8 cellular contexts compared by ENCODE assay signal in genomic region chr3:188439080-188439479, GRCh38.
DNase-seq lines count a peak whose midpoint lies in the region; ATAC-seq and TF ChIP-seq lines count a peak whose summit lies in the region.

No MANE protein-coding gene starts in this region.

- peaks cover 24 to 51% (median 41%) of the 10 kb centered on the region in 4 donors for H3K4me1 Mint-ChIP-seq in CD4-positive, CD25-positive, alpha-beta regulatory T cell

- peak; percentile 6 to 88 (median 22) for DNase-seq in CD4-positive, CD25-positive, alpha-beta regulatory T cell
- DNase-seq in activated CD8-positive, alpha-beta memory T cell treated with anti-CD3 and anti-CD28 coated beads, Interleukin-2, amount 50 U/mL, for 4 hours = peak; percentile 36
- DNase-seq in GM03348 (ENCODE audit: low spot score) (no peak), brain microvascular endothelial cell (no peak), NCI-H2081 treated with DMSO at 0.1 percent for 48 hours (lab: John Stamatoyannopoulos, UW) (no peak)

- H3K4me1 ChIP-seq in CD4-positive, CD25-positive, alpha-beta regulatory T cell (ENCODE audit: control insufficient read depth, insufficient read depth, low read length, poor library complexity, severe bottlenecking) = peaks cover 18% of the 10 kb centered on the region
- H3K4me1 ChIP-seq in mesodermal cell (ENCODE audit: control insufficient read depth, insufficient read depth, low read length, poor library complexity, severe bottlenecking) = peaks cover 8% of the 10 kb centered on the region

- peak; percentile 96 to 97 for ATAC-seq in CD4-positive, CD25-positive, alpha-beta regulatory T cell (ENCODE audit: low read depth in 2 of 2)
- ATAC-seq in GM19463 (IDR thresholded peaks at IDR 0.05; ENCODE audit: unreplicated experiment) (peak; percentile 84), HG03520 (IDR thresholded peaks at IDR 0.05; ENCODE audit: unreplicated experiment) (peak; percentile 77)

- TF ChIP-seq CTCF in brain microvascular endothelial cell (IDR thresholded peaks at IDR 0.05; ENCODE audit: low read depth, low read length, missing control alignments) = no peak

- peak overlapping the region; percentile 56 for H3K4me3 ChIP-seq in CD4-positive, CD25-positive, alpha-beta regulatory T cell (ENCODE audit: low read depth, low read length)
- H3K4me3 ChIP-seq in mesodermal cell (ENCODE audit: extremely low read depth, insufficient read depth, low read length, poor library complexity, severe bottlenecking) = no peak overlapping the region
- H3K4me3 ChIP-seq in brain microvascular endothelial cell (ENCODE audit: low read depth, low read length) = no peak overlapping the region

- no peaks in the 10 kb centered on the region for H3K27me3 Mint-ChIP-seq in CD4-positive, CD25-positive, alpha-beta regulatory T cell

- H3K27ac Mint-ChIP-seq in CD4-positive, CD25-positive, alpha-beta regulatory T cell = peak overlapping the region; percentile 56 to 93 (median 88)

- no peaks in the 10 kb centered on the region for H3K9me3 ChIP-seq in CD4-positive, CD25-positive, alpha-beta regulatory T cell (ENCODE audit: control insufficient read depth in 2 of 2, low read length in 2 of 2)
- H3K9me3 ChIP-seq in mesodermal cell (ENCODE audit: control insufficient read depth, low read length) = no peaks in the 10 kb centered on the region

- peak overlapping the region; percentile 17 to 79 (median 58) for H3K4me3 Mint-ChIP-seq in CD4-positive, CD25-positive, alpha-beta regulatory T cell

- peak overlapping the region; percentile 52 for H3K27ac ChIP-seq in CD4-positive, CD25-positive, alpha-beta regulatory T cell (ENCODE audit: insufficient read depth, low read length, poor library complexity, severe bottlenecking)
- peak overlapping the region; percentile 78 for H3K27ac ChIP-seq in mesodermal cell (ENCODE audit: low read depth, low read length, severe bottlenecking)
- no peak overlapping the region for H3K27ac ChIP-seq in brain microvascular endothelial cell

- peaks cover 0 to 5% (median 0%) of the 10 kb centered on the region in 7 donors for H3K9me3 Mint-ChIP-seq in CD4-positive, CD25-positive, alpha-beta regulatory T cell

- no peaks in the 10 kb centered on the region for H3K36me3 ChIP-seq in CD4-positive, CD25-positive, alpha-beta regulatory T cell (ENCODE audit: control insufficient read depth, insufficient read depth, low read length)
- H3K36me3 ChIP-seq in mesodermal cell (ENCODE audit: control insufficient read depth, insufficient read depth, low read length) = peaks cover 10% of the 10 kb centered on the region
- no peaks in the 10 kb centered on the region for H3K36me3 ChIP-seq in brain microvascular endothelial cell (replicated peaks)

- WGBS in mesodermal cell (ENCODE audit: insufficient coverage in 2 of 2), 2 experiments = 88 to 93% methylated on average over 4 to 5 of the region's 5 CpGs

- in situ Hi-C loops in brain microvascular endothelial cell (cut with HindIII; ENCODE audit: low pct_ligation_motif_present, low sequenced_read_pairs) = no loop called here

- H3K36me3 Mint-ChIP-seq in CD4-positive, CD25-positive, alpha-beta regulatory T cell = peaks cover 23% of the 10 kb centered on the region

- no peaks in the 10 kb centered on the region for H3K27me3 ChIP-seq in CD4-positive, CD25-positive, alpha-beta regulatory T cell (ENCODE audit: control insufficient read depth, insufficient read depth, low read length)
- no peaks in the 10 kb centered on the region for H3K27me3 ChIP-seq in brain microvascular endothelial cell (replicated peaks)

Comparison
In these comparisons a context has a peak if more than half of its experiments do, and no peak if none do; other contexts are left out.
1. DNase-seq: peak in CD4-positive, CD25-positive, alpha-beta regulatory T cell (3 of 3) and activated CD8-positive, alpha-beta memory T cell treated with anti-CD3 and anti-CD28 coated beads, Interleukin-2, amount 50 U/mL, for 4 hours (single experiment); none in GM03348 (single experiment), brain microvascular endothelial cell (single experiment) and NCI-H2081 treated with DMSO at 0.1 percent for 48 hours (single experiment).
2. Peak in every context shown above with its lines, with median percentiles within 50 percentile points of each other: ATAC-seq.